8 cellular contexts compared by ENCODE assay signal in the genomic region with DNA sequence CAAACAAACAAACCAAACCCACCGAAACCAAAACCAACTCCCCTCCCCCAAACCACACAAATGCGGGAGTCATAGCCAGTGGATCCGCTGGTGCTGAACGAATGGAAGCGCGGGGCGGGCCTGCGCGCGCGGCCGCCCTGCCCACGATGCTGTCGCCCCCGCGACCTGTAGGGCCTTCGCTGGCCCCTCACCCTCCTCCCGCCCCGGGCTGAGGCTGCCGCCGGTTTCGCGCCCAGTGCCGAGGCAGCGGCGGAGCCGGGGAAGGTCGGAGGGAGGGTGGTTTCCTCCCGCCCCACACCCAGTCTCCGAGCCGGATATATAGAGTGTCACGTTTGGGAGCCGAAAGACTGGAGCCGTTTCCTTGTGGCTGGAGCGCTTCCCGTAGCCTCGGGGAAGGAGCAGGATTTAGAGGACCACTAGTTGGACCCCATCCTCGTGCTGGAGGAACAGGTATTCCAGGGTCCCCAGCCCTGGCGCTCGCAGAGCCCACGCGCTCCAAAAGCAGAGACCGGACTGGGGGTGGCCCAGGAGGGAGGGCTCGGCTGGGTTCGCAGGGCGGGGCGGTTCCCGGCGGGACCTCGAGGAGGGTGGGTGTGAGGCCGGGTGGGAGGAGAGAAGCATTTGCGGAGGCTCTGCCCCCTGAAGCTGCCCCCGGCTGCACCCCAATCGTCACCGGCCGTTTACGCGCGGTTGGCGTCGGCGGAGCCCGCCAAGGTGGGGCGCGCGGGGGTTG. TPM values are rescaled to one million over a fixed set of nuclear protein-coding genes. Genes with fewer than 3 reads are reported as not detected.
DNase-seq lines count a peak whose midpoint lies in the region; TF ChIP-seq lines count a peak whose summit lies in the region.

A gene (plus strand): TSS at position 321 of the 733 bp plus-strand sequence. CDS start 121,172 bp downstream, outside the sequence.

- no peak for DNase-seq in HFF-Myc (ENCODE audit: extremely low read depth, low read depth)
- peak; percentile 44 for DNase-seq in NCI-H526 treated with DMSO at 0.1 percent for 48 hours (lab: John Stamatoyannopoulos, UW)
- peak; percentile 72 for DNase-seq in activated T-cell treated with anti-CD3 and anti-CD28 coated beads, Interleukin-2, amount 50 U/mL, for 24 hours
- no peak for DNase-seq in esophagus squamous epithelium (lab: John Stamatoyannopoulos, UW)
- peak; percentile 43 for DNase-seq in stomach
- DNase-seq in putamen (ENCODE audit: low spot score): no peak

- no peaks in the 10 kb centered on the region for H3K9me3 ChIP-seq in esophagus squamous epithelium
- H3K9me3 ChIP-seq in muscle layer of duodenum (ENCODE audit: control insufficient read depth in 1 of 2, low read length in 2 of 2): no peaks in the 10 kb centered on the region
- no peaks in the 10 kb centered on the region for H3K9me3 ChIP-seq in stomach

- H3K27me3 Mint-ChIP-seq in activated T-cell treated with anti-CD3 and anti-CD28 coated beads, Interleukin-2, amount 50 U/mL, for 24 hours: peaks cover 24% of the 10 kb centered on the region

- intact Hi-C loops in esophagus squamous epithelium (cut with DNase I) (no loop called here), stomach (cut with DNase I; ENCODE audit: low total_unique reads) (no loop called here)

- peak in 2 of 4 donors; percentile 16 to 35 for TF ChIP-seq POLR2A in esophagus squamous epithelium (IDR thresholded peaks at IDR 0.05)
- no peak for TF ChIP-seq POLR2A in stomach (IDR thresholded peaks at IDR 0.05)

- H3K36me3 Mint-ChIP-seq in activated T-cell treated with anti-CD3 and anti-CD28 coated beads, Interleukin-2, amount 50 U/mL, for 24 hours (ENCODE audit: low read depth): peaks cover 1% of the 10 kb centered on the region

- H3K4me1 Mint-ChIP-seq in activated T-cell treated with anti-CD3 and anti-CD28 coated beads, Interleukin-2, amount 50 U/mL, for 24 hours (ENCODE audit: low read depth): peaks cover 16% of the 10 kb centered on the region

- peak within 1 kb of the TSS; percentile 54 for H3K4me3 ChIP-seq in GM12875 (ENCODE audit: low read depth, low read length)
- H3K4me3 ChIP-seq in HFF-Myc (replicated peaks; ENCODE audit: low read depth, low read length): peak within 1 kb of the TSS; percentile 68
- peak within 1 kb of the TSS; percentile 49 to 92 (median 66) for H3K4me3 ChIP-seq in esophagus squamous epithelium
- H3K4me3 ChIP-seq in muscle layer of duodenum (ENCODE audit: low read depth in 1 of 2, low read length in 2 of 2): peak within 1 kb of the TSS; percentile 88 to 93
- peak within 1 kb of the TSS; percentile 64 to 78 (median 70) for H3K4me3 ChIP-seq in stomach

- H3K36me3 ChIP-seq in esophagus squamous epithelium (no peaks in the 10 kb centered on the region), muscle layer of duodenum (ENCODE audit: control insufficient read depth in 1 of 2, insufficient read depth in 2 of 2, low read length in 2 of 2) (no peaks in the 10 kb centered on the region), stomach (no peaks in the 10 kb centered on the region)

- no peak for TF ChIP-seq EP300 in stomach (IDR thresholded peaks at IDR 0.05)

- peak within 1 kb of the TSS; percentile 75 to 97 (median 86) for H3K27ac ChIP-seq in esophagus squamous epithelium
- peak within 1 kb of the TSS; percentile 94 for H3K27ac ChIP-seq in muscle layer of duodenum (ENCODE audit: low read length)
- H3K27ac ChIP-seq in stomach: peak within 1 kb of the TSS; percentile 55 to 87 (median 78)

- 0% methylated on average over 2 to 30 of the region's 66 CpGs for WGBS in esophagus squamous epithelium, 2 donors
- 0 to 3% (median 1%) methylated on average over 6 to 66 of the region's 66 CpGs for WGBS in stomach, 5 donors

- H3K27me3 ChIP-seq in esophagus squamous epithelium (peaks cover 0 to 20% (median 2%) of the 10 kb centered on the region in 4 donors), muscle layer of duodenum (ENCODE audit: low read depth, low read length) (no peaks in the 10 kb centered on the region), stomach (peaks cover 0 to 13% (median 0%) of the 10 kb centered on the region in 3 donors)

- no peaks in the 10 kb centered on the region for H3K9me3 Mint-ChIP-seq in activated T-cell treated with anti-CD3 and anti-CD28 coated beads, Interleukin-2, amount 50 U/mL, for 24 hours

- H3K27ac Mint-ChIP-seq in activated T-cell treated with anti-CD3 and anti-CD28 coated beads, Interleukin-2, amount 50 U/mL, for 24 hours: peak within 1 kb of the TSS; percentile 89

- H3K4me1 ChIP-seq in esophagus squamous epithelium (peaks cover 3 to 55% (median 8%) of the 10 kb centered on the region in 3 donors), muscle layer of duodenum (ENCODE audit: control insufficient read depth in 1 of 2, insufficient read depth in 2 of 2, low read length in 2 of 2) (peaks cover 13 to 21% of the 10 kb centered on the region in 2 donors), stomach (peaks cover 0 to 47% (median 29%) of the 10 kb centered on the region in 4 donors)

- TF ChIP-seq CTCF in GM12875 (IDR thresholded peaks at IDR 0.05; ENCODE audit: borderline replicate concordance, insufficient read depth, low read depth, low read length): no peak
- no peak for TF ChIP-seq CTCF in HFF-Myc (IDR thresholded peaks at IDR 0.05; ENCODE audit: low read depth, low read length, missing control alignments)
- no peak for TF ChIP-seq CTCF in esophagus squamous epithelium (IDR thresholded peaks at IDR 0.05)
- no peak for TF ChIP-seq CTCF in stomach (IDR thresholded peaks at IDR 0.05)

- H3K4me3 Mint-ChIP-seq in activated T-cell treated with anti-CD3 and anti-CD28 coated beads, Interleukin-2, amount 50 U/mL, for 24 hours: peak within 1 kb of the TSS; percentile 87

RNA-seq across cellular contexts. Expression of the gene that starts here (rescaled TPM):
- total RNA-seq in esophagus squamous epithelium: 1 to 10 TPM in 3 of 4 donors, under 1 TPM in 1; 0.38 to 8.2 (median 2.6) TPM
- total RNA-seq in stomach: 10 to 100 TPM in 2 of 5 donors, 1 to 10 TPM in 2, not detected in 1; 2.3 to 96.7 (median 10.0) TPM
- 1 to 10 TPM; 1.7 to 3.3 (median 2.0) TPM for polyA plus RNA-seq in stomach

Comparison
In these comparisons a context has a peak if more than half of its experiments do, and no peak if none do; other contexts are left out.
1. DNase-seq: peak in NCI-H526 treated with DMSO at 0.1 percent for 48 hours (single experiment), activated T-cell treated with anti-CD3 and anti-CD28 coated beads, Interleukin-2, amount 50 U/mL, for 24 hours (single experiment) and stomach (single experiment); none in HFF-Myc (single experiment), esophagus squamous epithelium (single experiment) and putamen (single experiment).
2. Peak in every context shown above with its lines, with median percentiles within 50 percentile points of each other: H3K4me3 ChIP-seq and H3K27ac ChIP-seq.